In the genomic region with DNA sequence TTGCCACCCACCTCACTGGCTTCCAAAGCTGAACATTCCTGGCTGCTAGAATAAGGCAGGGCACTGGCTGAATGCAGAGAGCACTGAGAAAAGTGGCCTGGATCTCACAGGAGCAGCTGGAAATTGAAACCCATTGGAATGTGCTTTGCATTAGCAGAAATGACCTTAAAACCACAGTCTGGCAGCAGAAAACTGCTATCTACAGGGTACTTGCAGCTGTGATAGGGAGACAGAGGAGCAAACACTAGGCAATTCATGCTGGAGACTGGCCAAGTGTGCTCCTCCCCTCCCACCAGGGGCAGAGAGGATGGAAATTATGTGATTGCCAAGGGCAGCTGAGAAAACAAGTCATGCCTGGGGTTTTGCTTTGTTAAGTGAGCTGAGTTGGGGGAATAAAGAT, we compare ENCODE assay signal across 9 cellular contexts. TPM values are rescaled to one million over a fixed set of nuclear protein-coding genes. Genes with fewer than 3 reads are reported as not detected.
DNase-seq lines count a peak whose midpoint lies in the region; ATAC-seq and TF ChIP-seq lines count a peak whose summit lies in the region.
"Had no signal": no experiment of that assay in that cellular context is flagged by ENCODE, and none has a peak within 500 bp of the region (broad histone marks: within the 10 kb centered on the region; RNA-seq: fewer than 3 reads in every experiment).

No MANE protein-coding gene starts in this region.

- H2BK120ac ChIP-seq in mesenchymal stem cell (ENCODE audit: low read depth, low read length) = no peak overlapping the region

- H2BK12ac ChIP-seq in mesenchymal stem cell (ENCODE audit: low read length in 2 of 2) = no peak overlapping the region

- no peak overlapping the region for H4K91ac ChIP-seq in mesenchymal stem cell (ENCODE audit: low read length)

- no peak overlapping the region for H3K14ac ChIP-seq in mesenchymal stem cell (ENCODE audit: low read length in 2 of 2)

- no peak overlapping the region for H3K18ac ChIP-seq in mesenchymal stem cell (ENCODE audit: low read depth in 1 of 2, low read length in 2 of 2)

- H3K27ac ChIP-seq in mesenchymal stem cell (ENCODE audit: low read length, poor library complexity, severe bottlenecking) (peak overlapping the region; percentile 98), coronary artery (peak overlapping the region in 1 of 2 donors; percentile 21)

- peak overlapping the region in 3 of 5 experiments; percentile 32 to 79 (median 75) for H3K27ac Mint-ChIP-seq in brain

- H3K9me3 Mint-ChIP-seq in brain = no peaks in the 10 kb centered on the region

- peak overlapping the region in 1 of 5 experiments; percentile 7 for H3K4me3 Mint-ChIP-seq in brain

- no peaks in the 10 kb centered on the region for H3K79me1 ChIP-seq in mesenchymal stem cell (replicated peaks; ENCODE audit: low read length, poor library complexity, severe bottlenecking)

- no peak overlapping the region for H3K4me2 ChIP-seq in mesenchymal stem cell (ENCODE audit: low read length, poor library complexity, severe bottlenecking)

- no peak overlapping the region for H4K8ac ChIP-seq in mesenchymal stem cell (ENCODE audit: low read length)

- no peak overlapping the region for H3K23ac ChIP-seq in mesenchymal stem cell (ENCODE audit: low read length in 2 of 2)

- H2BK15ac ChIP-seq in mesenchymal stem cell (ENCODE audit: low read depth, poor library complexity, severe bottlenecking) = no peak overlapping the region

- no peaks in the 10 kb centered on the region for H3K9me3 ChIP-seq in mesenchymal stem cell (ENCODE audit: control insufficient read depth, low read length)

- no peak overlapping the region for H3K9ac ChIP-seq in mesenchymal stem cell (ENCODE audit: low read length)

- H3K4ac ChIP-seq in mesenchymal stem cell (ENCODE audit: low read depth in 1 of 2, low read length in 2 of 2) = no peak overlapping the region

- no peaks in the 10 kb centered on the region for H3K36me3 ChIP-seq in mesenchymal stem cell (ENCODE audit: control insufficient read depth in 1 of 2, insufficient read depth in 2 of 2, low read depth in 1 of 2, low read length in 2 of 2)

- H3K27me3 ChIP-seq in mesenchymal stem cell (ENCODE audit: control insufficient read depth in 1 of 2, insufficient read depth in 1 of 2, low read length in 2 of 2) = no peaks in the 10 kb centered on the region

- peaks cover 12% of the 10 kb centered on the region for H3K4me1 ChIP-seq in mesenchymal stem cell (ENCODE audit: control insufficient read depth, insufficient read depth, low read depth, low read length)

- no peak overlapping the region for H2AK5ac ChIP-seq in mesenchymal stem cell (ENCODE audit: low read length, severe bottlenecking)

- H3K4me1 Mint-ChIP-seq in brain = peaks cover 38% of the 10 kb centered on the region

- no peak overlapping the region for H2AFZ ChIP-seq in mesenchymal stem cell (ENCODE audit: low read depth, low read length)

- H3K36me3 Mint-ChIP-seq in brain = no peaks in the 10 kb centered on the region

- no peak for TF ChIP-seq CTCF in brain (conservative IDR thresholded peaks at IDR 0.05)
- TF ChIP-seq CTCF in coronary artery (IDR thresholded peaks at IDR 0.05) = no peak

- DNase-seq in AG20443 (ENCODE audit: low spot score) (peak; percentile 47), NCI-H1436 treated with DMSO at 0.1 percent for 48 hours (lab: John Stamatoyannopoulos, UW) (peak; percentile 31), mesenchymal stem cell (peak; percentile 85), coronary artery (ENCODE audit: low spot score) (no peak), NCI-H82 (lab: John Stamatoyannopoulos, UW) (no peak)
- no peak for DNase-seq in activated CD8-positive, alpha-beta memory T cell treated with anti-CD3 and anti-CD28 coated beads for 24 hours
- DNase-seq: stimulated activated CD4-positive, alpha-beta T cell treated with anti-CD3 and anti-CD28 coated beads, Interleukin-1b, Interleukin-23, amount 100 ng/mL, for 48 hours had no signal

- H3K4me3 ChIP-seq in mesenchymal stem cell (ENCODE audit: insufficient read depth in 1 of 2, low read depth in 1 of 2, low read length in 2 of 2) (peak overlapping the region in 1 of 2 experiments; percentile 2), coronary artery (no peak overlapping the region)

- no peaks in the 10 kb centered on the region for H3K27me3 Mint-ChIP-seq in brain

- ATAC-seq in HG03354 (IDR thresholded peaks at IDR 0.05; ENCODE audit: poor library complexity, severe bottlenecking, unreplicated experiment) = no peak

- H2BK5ac ChIP-seq in mesenchymal stem cell (ENCODE audit: low read depth, low read length, poor library complexity, severe bottlenecking) = no peak overlapping the region

RNA-seq across cellular contexts. Expression of gene HSD3B1, which starts 47.2 kb away (rescaled TPM):
- not detected for polyA plus RNA-seq in brain (ENCODE audit: insufficient read depth, low read depth, low replicate concordance)
- not detected for polyA plus RNA-seq in mesenchymal stem cell (2013, experiment 1 of 2)
- not detected for polyA plus RNA-seq in mesenchymal stem cell (2013, experiment 2 of 2)

Comparison
In these comparisons a context has a peak if more than half of its experiments do, and no peak if none do; other contexts are left out.
1. DNase-seq: peak in AG20443 (single experiment), NCI-H1436 treated with DMSO at 0.1 percent for 48 hours (single experiment) and mesenchymal stem cell (single experiment); none in coronary artery (single experiment), activated CD8-positive, alpha-beta memory T cell treated with anti-CD3 and anti-CD28 coated beads for 24 hours (single experiment) and NCI-H82 (single experiment).